Comparison of ENCODE assay signal across 21 cellular contexts in the genomic region with DNA sequence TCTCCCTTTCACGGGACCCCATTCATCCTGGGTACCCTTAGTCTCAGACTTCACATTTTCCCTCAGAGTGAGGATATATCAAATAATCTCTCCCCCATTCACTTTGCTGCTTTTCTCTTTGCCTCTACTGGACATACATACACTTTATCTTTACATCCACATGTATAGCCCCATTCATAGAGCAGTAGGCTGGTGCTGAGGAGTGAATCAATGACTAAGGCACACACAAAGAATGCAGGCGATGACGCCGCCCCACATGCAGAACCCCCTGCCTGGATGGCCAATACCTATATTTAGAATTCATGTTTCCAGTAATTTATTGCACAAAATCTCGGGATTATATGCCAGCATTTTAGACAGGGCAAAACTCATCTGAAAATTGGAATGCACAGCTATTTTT.
"Had no signal": no experiment of that assay in that cellular context is flagged by ENCODE, and none has a peak within 500 bp of the region (broad histone marks: within the 10 kb centered on the region; RNA-seq: fewer than 3 reads in every experiment).

No MANE protein-coding gene starts in this region.

- H3K4me3 ChIP-seq: ascending aorta, hepatocyte, lower lobe of right lung, right lobe of liver, transverse colon had no signal

- H3K27ac Mint-ChIP-seq: activated CD8-positive, alpha-beta memory T cell treated with anti-CD3 and anti-CD28 coated beads, Interleukin-2, amount 10 ng/mL, durations not matched to agents 7 days and 5 days; activated naive CD8-positive, alpha-beta T cell treated with anti-CD3 and anti-CD28 coated beads, Interleukin-2, amount 50 U/mL, for 24 hours; naive B cell; progenitor cell of endocrine pancreas; T-helper 2 cell treated with Interferon-gamma antibody and Interleukin-4, amounts not matched to agents 5 μg/mL and 100 μg/mL, for 36 hours had no signal

- H3K36me3 ChIP-seq: ascending aorta, lower lobe of right lung, neutrophil, right lobe of liver, transverse colon had no signal

- H3K4me3 Mint-ChIP-seq: activated CD8-positive, alpha-beta memory T cell treated with anti-CD3 and anti-CD28 coated beads, Interleukin-2, amount 10 ng/mL, durations not matched to agents 7 days and 5 days; activated naive CD8-positive, alpha-beta T cell treated with anti-CD3 and anti-CD28 coated beads, Interleukin-2, amount 50 U/mL, for 24 hours; central memory CD8-positive, alpha-beta T cell; T-helper 2 cell treated with Interferon-gamma antibody and Interleukin-4, amounts not matched to agents 5 μg/mL and 100 μg/mL, for 36 hours had no signal

- H2AFZ ChIP-seq: hepatocyte had no signal

- H3K27ac ChIP-seq: ascending aorta, epithelial cell of prostate, hepatocyte, lower lobe of right lung, neutrophil, right lobe of liver, transverse colon had no signal

- H3K36me3 Mint-ChIP-seq: activated CD8-positive, alpha-beta memory T cell treated with anti-CD3 and anti-CD28 coated beads, Interleukin-2, amount 10 ng/mL, durations not matched to agents 7 days and 5 days; naive B cell had no signal

- H3K27me3 ChIP-seq: ascending aorta, hepatocyte, neutrophil, right lobe of liver, transverse colon had no signal

- H3K4me1 ChIP-seq: ascending aorta, lower lobe of right lung, right lobe of liver, transverse colon had no signal

- DNase-seq: activated CD4-positive, alpha-beta T cell treated with anti-CD3 and anti-CD28 coated beads, Interleukin-2, amount 50 U/mL, for 48 hours; activated CD4-positive, CD25-positive, alpha-beta regulatory T cell treated with anti-CD3 and anti-CD28 coated beads, Interleukin-2, amount 50 U/mL, for 72 hours; activated CD8-positive, alpha-beta memory T cell treated with anti-CD3 and anti-CD28 coated beads, Interleukin-2, amount 10 ng/mL, durations not matched to agents 7 days and 5 days; activated naive CD4-positive, alpha-beta T cell; activated naive CD8-positive, alpha-beta T cell treated with anti-CD3 and anti-CD28 coated beads, Interleukin-2, amount 50 U/mL, for 24 hours; effector memory CD4-positive, alpha-beta T cell; lower lobe of right lung; naive B cell; right lobe of liver; stimulated activated CD4-positive, alpha-beta T cell treated with anti-CD3 and anti-CD28 coated beads, Interleukin-2, amount 100 ng/mL, for 24 hours; stimulated activated naive CD4-positive, alpha-beta T cell; substantia nigra; SW 1271; transverse colon had no signal

- H3K27me3 Mint-ChIP-seq: activated CD8-positive, alpha-beta memory T cell treated with anti-CD3 and anti-CD28 coated beads, Interleukin-2, amount 10 ng/mL, durations not matched to agents 7 days and 5 days; activated naive CD8-positive, alpha-beta T cell treated with anti-CD3 and anti-CD28 coated beads, Interleukin-2, amount 50 U/mL, for 24 hours; central memory CD8-positive, alpha-beta T cell; naive B cell had no signal

- H3K79me2 ChIP-seq: hepatocyte had no signal

- H3K9me3 Mint-ChIP-seq: activated naive CD8-positive, alpha-beta T cell treated with anti-CD3 and anti-CD28 coated beads, Interleukin-2, amount 50 U/mL, for 24 hours; naive B cell; T-helper 2 cell treated with Interferon-gamma antibody and Interleukin-4, amounts not matched to agents 5 μg/mL and 100 μg/mL, for 36 hours had no signal

- H3K4me2 ChIP-seq: hepatocyte had no signal

- ATAC-seq: activated CD8-positive, alpha-beta memory T cell treated with anti-CD3 and anti-CD28 coated beads, Interleukin-2, amount 10 ng/mL, durations not matched to agents 7 days and 5 days; activated naive CD8-positive, alpha-beta T cell treated with anti-CD3 and anti-CD28 coated beads, Interleukin-2, amount 50 U/mL, for 24 hours; lower lobe of right lung; right lobe of liver had no signal

- H3K4me1 Mint-ChIP-seq: activated CD8-positive, alpha-beta memory T cell treated with anti-CD3 and anti-CD28 coated beads, Interleukin-2, amount 10 ng/mL, durations not matched to agents 7 days and 5 days; activated naive CD8-positive, alpha-beta T cell treated with anti-CD3 and anti-CD28 coated beads, Interleukin-2, amount 50 U/mL, for 24 hours; central memory CD8-positive, alpha-beta T cell; naive B cell had no signal
